ENCODE assay signal across 3 cellular contexts in genomic region chr10:89206402-89207180, GRCh38.
TF ChIP-seq lines count a peak whose summit lies in the region.

No MANE protein-coding gene starts in this region.

TF ChIP-seq in A549, 52 proteins besides CTCF, POLR2A, EP300 and RAD21:
- TF ChIP-seq RARB (CRISPR knock-in tag; IDR thresholded peaks at IDR 0.05) = no peak
- TF ChIP-seq FOSL2 (IDR thresholded peaks at IDR 0.05) = no peak
- no peak for TF ChIP-seq FOSL2 (CRISPR knock-in tag; IDR thresholded peaks at IDR 0.05)
- TF ChIP-seq EHMT2 (IDR thresholded peaks at IDR 0.05; ENCODE audit: low read depth) = no peak
- no peak for TF ChIP-seq ESRRA (IDR thresholded peaks at IDR 0.05; ENCODE audit: borderline replicate concordance, low read length)
- TF ChIP-seq, protein P1, sequence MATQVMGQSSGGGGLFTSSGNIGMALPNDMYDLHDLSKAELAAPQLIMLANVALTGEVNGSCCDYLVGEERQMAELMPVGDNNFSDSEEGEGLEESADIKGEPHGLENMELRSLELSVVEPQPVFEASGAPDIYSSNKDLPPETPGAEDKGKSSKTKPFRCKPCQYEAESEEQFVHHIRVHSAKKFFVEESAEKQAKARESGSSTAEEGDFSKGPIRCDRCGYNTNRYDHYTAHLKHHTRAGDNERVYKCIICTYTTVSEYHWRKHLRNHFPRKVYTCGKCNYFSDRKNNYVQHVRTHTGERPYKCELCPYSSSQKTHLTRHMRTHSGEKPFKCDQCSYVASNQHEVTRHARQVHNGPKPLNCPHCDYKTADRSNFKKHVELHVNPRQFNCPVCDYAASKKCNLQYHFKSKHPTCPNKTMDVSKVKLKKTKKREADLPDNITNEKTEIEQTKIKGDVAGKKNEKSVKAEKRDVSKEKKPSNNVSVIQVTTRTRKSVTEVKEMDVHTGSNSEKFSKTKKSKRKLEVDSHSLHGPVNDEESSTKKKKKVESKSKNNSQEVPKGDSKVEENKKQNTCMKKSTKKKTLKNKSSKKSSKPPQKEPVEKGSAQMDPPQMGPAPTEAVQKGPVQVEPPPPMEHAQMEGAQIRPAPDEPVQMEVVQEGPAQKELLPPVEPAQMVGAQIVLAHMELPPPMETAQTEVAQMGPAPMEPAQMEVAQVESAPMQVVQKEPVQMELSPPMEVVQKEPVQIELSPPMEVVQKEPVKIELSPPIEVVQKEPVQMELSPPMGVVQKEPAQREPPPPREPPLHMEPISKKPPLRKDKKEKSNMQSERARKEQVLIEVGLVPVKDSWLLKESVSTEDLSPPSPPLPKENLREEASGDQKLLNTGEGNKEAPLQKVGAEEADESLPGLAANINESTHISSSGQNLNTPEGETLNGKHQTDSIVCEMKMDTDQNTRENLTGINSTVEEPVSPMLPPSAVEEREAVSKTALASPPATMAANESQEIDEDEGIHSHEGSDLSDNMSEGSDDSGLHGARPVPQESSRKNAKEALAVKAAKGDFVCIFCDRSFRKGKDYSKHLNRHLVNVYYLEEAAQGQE (IDR thresholded peaks at IDR 0.05) = no peak
- TF ChIP-seq JUN (IDR thresholded peaks at IDR 0.05) = no peak
- no peak for TF ChIP-seq CHD2 (IDR thresholded peaks at IDR 0.05; ENCODE audit: low read length, partially characterized antibody)
- no peak for TF ChIP-seq CHD4 (IDR thresholded peaks at IDR 0.05; ENCODE audit: borderline replicate concordance)
- no peak for TF ChIP-seq BHLHE40 (IDR thresholded peaks at IDR 0.05; ENCODE audit: low read depth, low read length)
- no peak for TF ChIP-seq ZNF302 (CRISPR knock-in tag; IDR thresholded peaks at IDR 0.05)
- no peak for TF ChIP-seq GATA3 (IDR thresholded peaks at IDR 0.05; ENCODE audit: borderline replicate concordance)
TF ChIP-seq in A549: peak in this region for 0.

TF ChIP-seq in GM23338, 12 proteins besides CTCF, POLR2A, EP300 and RAD21 (continues in another document):
- TF ChIP-seq EZH2 (IDR thresholded peaks at IDR 0.05; ENCODE audit: low read depth, unreplicated experiment) (no peak), ZNF331 (CRISPR knock-in tag; IDR thresholded peaks at IDR 0.05; ENCODE audit: low read depth) (no peak), ETS1 (IDR thresholded peaks at IDR 0.05) (no peak), NANOG (IDR thresholded peaks at IDR 0.05; ENCODE audit: borderline replicate concordance) (no peak), JUNB (IDR thresholded peaks at IDR 0.05; ENCODE audit: unreplicated experiment) (no peak), CREB1 (CRISPR knock-in tag; IDR thresholded peaks at IDR 0.05; ENCODE audit: low read depth) (no peak), ZNF114 (CRISPR knock-in tag; IDR thresholded peaks at IDR 0.05) (no peak), STAT1 (IDR thresholded peaks at IDR 0.05; ENCODE audit: unreplicated experiment) (no peak), POLR2AphosphoS5 (IDR thresholded peaks at IDR 0.05; ENCODE audit: low read depth) (no peak)
- TF ChIP-seq, protein P1 (IDR thresholded peaks at IDR 0.05; ENCODE audit: unreplicated experiment) = no peak

TF ChIP-seq in HEK293T, 16 proteins besides CTCF, POLR2A, EP300 and RAD21:
- TF ChIP-seq CTBP1 (IDR thresholded peaks at IDR 0.05; ENCODE audit: borderline replicate concordance) (no peak), ELF4 (IDR thresholded peaks at IDR 0.05) (no peak), ZNF384 (IDR thresholded peaks at IDR 0.05) (no peak), L3MBTL2 (conservative IDR thresholded peaks at IDR 0.05) (no peak), LEF1 (IDR thresholded peaks at IDR 0.05; ENCODE audit: borderline replicate concordance) (no peak), BHLHE40 (IDR thresholded peaks at IDR 0.05; ENCODE audit: borderline replicate concordance) (no peak), NFRKB (IDR thresholded peaks at IDR 0.05) (no peak), ARNT (IDR thresholded peaks at IDR 0.05) (no peak)
